2 cellular contexts compared by ENCODE assay signal in the genomic region with DNA sequence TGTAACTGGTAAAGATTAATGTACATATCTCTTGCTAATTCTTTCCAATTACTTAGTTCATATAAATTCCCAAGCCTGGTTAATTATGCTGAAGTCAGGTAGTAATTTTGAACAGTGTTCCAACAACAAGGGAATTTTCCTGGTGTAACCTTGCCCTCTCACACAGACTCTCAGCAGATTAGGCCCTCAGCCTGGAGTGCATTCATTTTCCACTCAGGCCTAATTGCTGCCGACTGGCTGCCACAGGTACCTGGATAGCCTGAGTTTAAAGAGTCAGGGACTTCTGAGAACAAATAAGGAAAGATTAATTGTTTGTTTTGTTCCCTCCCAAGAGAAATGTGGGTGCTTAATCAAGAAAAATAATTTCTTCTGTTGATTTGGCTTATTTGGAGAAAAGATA.
TF ChIP-seq lines count a peak whose summit lies in the region.

No MANE protein-coding gene starts in this region.

TF ChIP-seq in GM23338, 12 proteins besides CTCF, POLR2A, EP300 and RAD21 (continued from another document and continues in another):
- TF ChIP-seq, protein P1, sequence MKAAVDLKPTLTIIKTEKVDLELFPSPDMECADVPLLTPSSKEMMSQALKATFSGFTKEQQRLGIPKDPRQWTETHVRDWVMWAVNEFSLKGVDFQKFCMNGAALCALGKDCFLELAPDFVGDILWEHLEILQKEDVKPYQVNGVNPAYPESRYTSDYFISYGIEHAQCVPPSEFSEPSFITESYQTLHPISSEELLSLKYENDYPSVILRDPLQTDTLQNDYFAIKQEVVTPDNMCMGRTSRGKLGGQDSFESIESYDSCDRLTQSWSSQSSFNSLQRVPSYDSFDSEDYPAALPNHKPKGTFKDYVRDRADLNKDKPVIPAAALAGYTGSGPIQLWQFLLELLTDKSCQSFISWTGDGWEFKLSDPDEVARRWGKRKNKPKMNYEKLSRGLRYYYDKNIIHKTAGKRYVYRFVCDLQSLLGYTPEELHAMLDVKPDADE (IDR thresholded peaks at IDR 0.05) = no peak
- TF ChIP-seq EZH2phosphoT487 (IDR thresholded peaks at IDR 0.05; ENCODE audit: unreplicated experiment) (no peak), POLR2AphosphoS5 (IDR thresholded peaks at IDR 0.05; ENCODE audit: low read depth) (no peak), STAT1 (IDR thresholded peaks at IDR 0.05; ENCODE audit: unreplicated experiment) (no peak), ZNF331 (CRISPR knock-in tag; IDR thresholded peaks at IDR 0.05; ENCODE audit: low read depth) (no peak), NANOG (IDR thresholded peaks at IDR 0.05; ENCODE audit: borderline replicate concordance) (no peak), EZH2 (IDR thresholded peaks at IDR 0.05; ENCODE audit: low read depth, unreplicated experiment) (no peak), JUNB (IDR thresholded peaks at IDR 0.05; ENCODE audit: unreplicated experiment) (no peak)
- TF ChIP-seq, protein P2, sequence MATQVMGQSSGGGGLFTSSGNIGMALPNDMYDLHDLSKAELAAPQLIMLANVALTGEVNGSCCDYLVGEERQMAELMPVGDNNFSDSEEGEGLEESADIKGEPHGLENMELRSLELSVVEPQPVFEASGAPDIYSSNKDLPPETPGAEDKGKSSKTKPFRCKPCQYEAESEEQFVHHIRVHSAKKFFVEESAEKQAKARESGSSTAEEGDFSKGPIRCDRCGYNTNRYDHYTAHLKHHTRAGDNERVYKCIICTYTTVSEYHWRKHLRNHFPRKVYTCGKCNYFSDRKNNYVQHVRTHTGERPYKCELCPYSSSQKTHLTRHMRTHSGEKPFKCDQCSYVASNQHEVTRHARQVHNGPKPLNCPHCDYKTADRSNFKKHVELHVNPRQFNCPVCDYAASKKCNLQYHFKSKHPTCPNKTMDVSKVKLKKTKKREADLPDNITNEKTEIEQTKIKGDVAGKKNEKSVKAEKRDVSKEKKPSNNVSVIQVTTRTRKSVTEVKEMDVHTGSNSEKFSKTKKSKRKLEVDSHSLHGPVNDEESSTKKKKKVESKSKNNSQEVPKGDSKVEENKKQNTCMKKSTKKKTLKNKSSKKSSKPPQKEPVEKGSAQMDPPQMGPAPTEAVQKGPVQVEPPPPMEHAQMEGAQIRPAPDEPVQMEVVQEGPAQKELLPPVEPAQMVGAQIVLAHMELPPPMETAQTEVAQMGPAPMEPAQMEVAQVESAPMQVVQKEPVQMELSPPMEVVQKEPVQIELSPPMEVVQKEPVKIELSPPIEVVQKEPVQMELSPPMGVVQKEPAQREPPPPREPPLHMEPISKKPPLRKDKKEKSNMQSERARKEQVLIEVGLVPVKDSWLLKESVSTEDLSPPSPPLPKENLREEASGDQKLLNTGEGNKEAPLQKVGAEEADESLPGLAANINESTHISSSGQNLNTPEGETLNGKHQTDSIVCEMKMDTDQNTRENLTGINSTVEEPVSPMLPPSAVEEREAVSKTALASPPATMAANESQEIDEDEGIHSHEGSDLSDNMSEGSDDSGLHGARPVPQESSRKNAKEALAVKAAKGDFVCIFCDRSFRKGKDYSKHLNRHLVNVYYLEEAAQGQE (IDR thresholded peaks at IDR 0.05; ENCODE audit: unreplicated experiment) = no peak
- TF ChIP-seq, protein P3, sequence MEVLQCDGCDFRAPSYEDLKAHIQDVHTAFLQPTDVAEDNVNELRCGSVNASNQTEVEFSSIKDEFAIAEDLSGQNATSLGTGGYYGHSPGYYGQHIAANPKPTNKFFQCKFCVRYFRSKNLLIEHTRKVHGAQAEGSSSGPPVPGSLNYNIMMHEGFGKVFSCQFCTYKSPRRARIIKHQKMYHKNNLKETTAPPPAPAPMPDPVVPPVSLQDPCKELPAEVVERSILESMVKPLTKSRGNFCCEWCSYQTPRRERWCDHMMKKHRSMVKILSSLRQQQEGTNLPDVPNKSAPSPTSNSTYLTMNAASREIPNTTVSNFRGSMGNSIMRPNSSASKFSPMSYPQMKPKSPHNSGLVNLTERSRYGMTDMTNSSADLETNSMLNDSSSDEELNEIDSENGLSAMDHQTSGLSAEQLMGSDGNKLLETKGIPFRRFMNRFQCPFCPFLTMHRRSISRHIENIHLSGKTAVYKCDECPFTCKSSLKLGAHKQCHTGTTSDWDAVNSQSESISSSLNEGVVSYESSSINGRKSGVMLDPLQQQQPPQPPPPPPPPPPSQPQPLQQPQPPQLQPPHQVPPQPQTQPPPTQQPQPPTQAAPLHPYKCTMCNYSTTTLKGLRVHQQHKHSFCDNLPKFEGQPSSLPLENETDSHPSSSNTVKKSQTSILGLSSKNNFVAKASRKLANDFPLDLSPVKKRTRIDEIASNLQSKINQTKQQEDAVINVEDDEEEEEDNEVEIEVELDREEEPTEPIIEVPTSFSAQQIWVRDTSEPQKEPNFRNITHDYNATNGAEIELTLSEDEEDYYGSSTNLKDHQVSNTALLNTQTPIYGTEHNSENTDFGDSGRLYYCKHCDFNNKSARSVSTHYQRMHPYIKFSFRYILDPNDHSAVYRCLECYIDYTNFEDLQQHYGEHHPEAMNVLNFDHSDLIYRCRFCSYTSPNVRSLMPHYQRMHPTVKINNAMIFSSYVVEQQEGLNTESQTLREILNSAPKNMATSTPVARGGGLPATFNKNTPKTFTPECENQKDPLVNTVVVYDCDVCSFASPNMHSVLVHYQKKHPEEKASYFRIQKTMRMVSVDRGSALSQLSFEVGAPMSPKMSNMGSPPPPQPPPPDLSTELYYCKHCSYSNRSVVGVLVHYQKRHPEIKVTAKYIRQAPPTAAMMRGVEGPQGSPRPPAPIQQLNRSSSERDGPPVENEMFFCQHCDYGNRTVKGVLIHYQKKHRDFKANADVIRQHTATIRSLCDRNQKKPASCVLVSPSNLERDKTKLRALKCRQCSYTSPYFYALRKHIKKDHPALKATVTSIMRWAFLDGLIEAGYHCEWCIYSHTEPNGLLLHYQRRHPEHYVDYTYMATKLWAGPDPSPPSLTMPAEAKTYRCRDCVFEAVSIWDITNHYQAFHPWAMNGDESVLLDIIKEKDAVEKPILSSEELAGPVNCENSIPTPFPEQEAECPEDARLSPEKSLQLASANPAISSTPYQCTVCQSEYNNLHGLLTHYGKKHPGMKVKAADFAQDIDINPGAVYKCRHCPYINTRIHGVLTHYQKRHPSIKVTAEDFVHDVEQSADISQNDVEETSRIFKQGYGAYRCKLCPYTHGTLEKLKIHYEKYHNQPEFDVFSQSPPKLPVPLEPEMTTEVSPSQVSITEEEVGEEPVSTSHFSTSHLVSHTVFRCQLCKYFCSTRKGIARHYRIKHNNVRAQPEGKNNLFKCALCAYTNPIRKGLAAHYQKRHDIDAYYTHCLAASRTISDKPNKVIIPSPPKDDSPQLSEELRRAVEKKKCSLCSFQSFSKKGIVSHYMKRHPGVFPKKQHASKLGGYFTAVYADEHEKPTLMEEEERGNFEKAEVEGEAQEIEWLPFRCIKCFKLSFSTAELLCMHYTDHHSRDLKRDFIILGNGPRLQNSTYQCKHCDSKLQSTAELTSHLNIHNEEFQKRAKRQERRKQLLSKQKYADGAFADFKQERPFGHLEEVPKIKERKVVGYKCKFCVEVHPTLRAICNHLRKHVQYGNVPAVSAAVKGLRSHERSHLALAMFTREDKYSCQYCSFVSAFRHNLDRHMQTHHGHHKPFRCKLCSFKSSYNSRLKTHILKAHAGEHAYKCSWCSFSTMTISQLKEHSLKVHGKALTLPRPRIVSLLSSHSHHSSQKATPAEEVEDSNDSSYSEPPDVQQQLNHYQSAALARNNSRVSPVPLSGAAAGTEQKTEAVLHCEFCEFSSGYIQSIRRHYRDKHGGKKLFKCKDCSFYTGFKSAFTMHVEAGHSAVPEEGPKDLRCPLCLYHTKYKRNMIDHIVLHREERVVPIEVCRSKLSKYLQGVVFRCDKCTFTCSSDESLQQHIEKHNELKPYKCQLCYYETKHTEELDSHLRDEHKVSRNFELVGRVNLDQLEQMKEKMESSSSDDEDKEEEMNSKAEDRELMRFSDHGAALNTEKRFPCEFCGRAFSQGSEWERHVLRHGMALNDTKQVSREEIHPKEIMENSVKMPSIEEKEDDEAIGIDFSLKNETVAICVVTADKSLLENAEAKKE (CRISPR knock-in tag; IDR thresholded peaks at IDR 0.05) = no peak

TF ChIP-seq in WTC11, 78 proteins besides CTCF, POLR2A, EP300 and RAD21 (continued from another document):
- TF ChIP-seq ZNF263 (CRISPR knock-in tag; IDR thresholded peaks at IDR 0.05; ENCODE audit: low read depth) (no peak), TEAD4 (CRISPR knock-in tag; IDR thresholded peaks at IDR 0.05) (no peak), MXD4 (CRISPR knock-in tag; IDR thresholded peaks at IDR 0.05; ENCODE audit: borderline replicate concordance) (no peak)
- TF ChIP-seq, protein P4, sequence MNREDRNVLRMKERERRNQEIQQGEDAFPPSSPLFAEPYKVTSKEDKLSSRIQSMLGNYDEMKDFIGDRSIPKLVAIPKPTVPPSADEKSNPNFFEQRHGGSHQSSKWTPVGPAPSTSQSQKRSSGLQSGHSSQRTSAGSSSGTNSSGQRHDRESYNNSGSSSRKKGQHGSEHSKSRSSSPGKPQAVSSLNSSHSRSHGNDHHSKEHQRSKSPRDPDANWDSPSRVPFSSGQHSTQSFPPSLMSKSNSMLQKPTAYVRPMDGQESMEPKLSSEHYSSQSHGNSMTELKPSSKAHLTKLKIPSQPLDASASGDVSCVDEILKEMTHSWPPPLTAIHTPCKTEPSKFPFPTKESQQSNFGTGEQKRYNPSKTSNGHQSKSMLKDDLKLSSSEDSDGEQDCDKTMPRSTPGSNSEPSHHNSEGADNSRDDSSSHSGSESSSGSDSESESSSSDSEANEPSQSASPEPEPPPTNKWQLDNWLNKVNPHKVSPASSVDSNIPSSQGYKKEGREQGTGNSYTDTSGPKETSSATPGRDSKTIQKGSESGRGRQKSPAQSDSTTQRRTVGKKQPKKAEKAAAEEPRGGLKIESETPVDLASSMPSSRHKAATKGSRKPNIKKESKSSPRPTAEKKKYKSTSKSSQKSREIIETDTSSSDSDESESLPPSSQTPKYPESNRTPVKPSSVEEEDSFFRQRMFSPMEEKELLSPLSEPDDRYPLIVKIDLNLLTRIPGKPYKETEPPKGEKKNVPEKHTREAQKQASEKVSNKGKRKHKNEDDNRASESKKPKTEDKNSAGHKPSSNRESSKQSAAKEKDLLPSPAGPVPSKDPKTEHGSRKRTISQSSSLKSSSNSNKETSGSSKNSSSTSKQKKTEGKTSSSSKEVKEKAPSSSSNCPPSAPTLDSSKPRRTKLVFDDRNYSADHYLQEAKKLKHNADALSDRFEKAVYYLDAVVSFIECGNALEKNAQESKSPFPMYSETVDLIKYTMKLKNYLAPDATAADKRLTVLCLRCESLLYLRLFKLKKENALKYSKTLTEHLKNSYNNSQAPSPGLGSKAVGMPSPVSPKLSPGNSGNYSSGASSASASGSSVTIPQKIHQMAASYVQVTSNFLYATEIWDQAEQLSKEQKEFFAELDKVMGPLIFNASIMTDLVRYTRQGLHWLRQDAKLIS (CRISPR knock-in tag; IDR thresholded peaks at IDR 0.05; ENCODE audit: borderline replicate concordance) = no peak
- TF ChIP-seq, protein P5, sequence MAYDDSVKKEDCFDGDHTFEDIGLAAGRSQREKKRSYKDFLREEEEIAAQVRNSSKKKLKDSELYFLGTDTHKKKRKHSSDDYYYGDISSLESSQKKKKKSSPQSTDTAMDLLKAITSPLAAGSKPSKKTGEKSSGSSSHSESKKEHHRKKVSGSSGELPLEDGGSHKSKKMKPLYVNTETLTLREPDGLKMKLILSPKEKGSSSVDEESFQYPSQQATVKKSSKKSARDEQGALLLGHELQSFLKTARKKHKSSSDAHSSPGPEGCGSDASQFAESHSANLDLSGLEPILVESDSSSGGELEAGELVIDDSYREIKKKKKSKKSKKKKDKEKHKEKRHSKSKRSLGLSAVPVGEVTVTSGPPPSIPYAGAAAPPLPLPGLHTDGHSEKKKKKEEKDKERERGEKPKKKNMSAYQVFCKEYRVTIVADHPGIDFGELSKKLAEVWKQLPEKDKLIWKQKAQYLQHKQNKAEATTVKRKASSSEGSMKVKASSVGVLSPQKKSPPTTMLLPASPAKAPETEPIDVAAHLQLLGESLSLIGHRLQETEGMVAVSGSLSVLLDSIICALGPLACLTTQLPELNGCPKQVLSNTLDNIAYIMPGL (CRISPR knock-in tag; IDR thresholded peaks at IDR 0.05) = no peak
